In genomic region chr14:85087201-85087600, GRCh38 we compare ENCODE assay signal across 17 cellular contexts.
A peak's percentile ranks its signal among the peaks of the same experiment; 100 is the strongest.
DNase-seq lines count a peak whose midpoint lies in the region; ATAC-seq, FAIRE-seq and TF ChIP-seq lines count a peak whose summit lies in the region.
"Had no signal": no experiment of that assay in that cellular context is flagged by ENCODE, and none has a peak within 500 bp of the region (broad histone marks: within the 10 kb centered on the region; RNA-seq: fewer than 3 reads in every experiment).

No MANE protein-coding gene starts in this region.

- H3K9ac ChIP-seq in PC-3 (ENCODE audit: low read length) = no peak overlapping the region

- H2AFZ ChIP-seq in PC-3 (ENCODE audit: low read length) = no peak overlapping the region

- no peaks in the 10 kb centered on the region for H3K4me1 ChIP-seq in PC-3 (ENCODE audit: insufficient read depth, low read length)
- H3K4me1 ChIP-seq in left lung = no peaks in the 10 kb centered on the region
- H3K4me1 ChIP-seq in heart right ventricle = no peaks in the 10 kb centered on the region
- no peaks in the 10 kb centered on the region for H3K4me1 ChIP-seq in small intestine (ENCODE audit: control insufficient read depth in 2 of 2, insufficient read depth in 1 of 2, low read depth in 1 of 2, low read length in 1 of 2)
- H3K4me1 ChIP-seq: prostate gland, upper lobe of left lung had no signal

- H3K4me3 ChIP-seq in AG09309 (ENCODE audit: control insufficient read depth, low read depth, low read length) = no peak overlapping the region
- no peak overlapping the region for H3K4me3 ChIP-seq in PC-3 (ENCODE audit: low read length)
- H3K4me3 ChIP-seq in left lung = no peak overlapping the region
- no peak overlapping the region for H3K4me3 ChIP-seq in heart right ventricle
- no peak overlapping the region for H3K4me3 ChIP-seq in small intestine (ENCODE audit: low read depth in 1 of 2, low read length in 2 of 2)
- H3K4me3 ChIP-seq: prostate gland, upper lobe of left lung had no signal

- H3F3A ChIP-seq in PC-3 (ENCODE audit: low read length, unreplicated experiment) = no peaks in the 10 kb centered on the region

- H3K9me2 ChIP-seq in PC-3 (replicated peaks; ENCODE audit: low read length) = no peaks in the 10 kb centered on the region

- FAIRE-seq in small intestine (lab: Jason Lieb, UNC) = no peak

- ATAC-seq in PC-3 (no peak), left lung (peak; percentile 59), heart right ventricle (no peak), HG03520 (IDR thresholded peaks at IDR 0.05; ENCODE audit: unreplicated experiment) (no peak)

- no peaks in the 10 kb centered on the region for H3K27me3 ChIP-seq in PC-3 (ENCODE audit: low read length)
- H3K27me3 ChIP-seq in left lung = no peaks in the 10 kb centered on the region
- H3K27me3 ChIP-seq in heart right ventricle = no peaks in the 10 kb centered on the region
- no peaks in the 10 kb centered on the region for H3K27me3 ChIP-seq in small intestine (ENCODE audit: control insufficient read depth in 2 of 2, insufficient read depth in 2 of 2, low read length in 2 of 2)
- H3K27me3 ChIP-seq: upper lobe of left lung had no signal

- TF ChIP-seq CTCF in AG09309 (IDR thresholded peaks at IDR 0.05; ENCODE audit: control insufficient read depth, insufficient read depth, low read depth, low read length, missing control alignments) (no peak), PC-3 (conservative IDR thresholded peaks at IDR 0.05; ENCODE audit: low read depth, low read length) (no peak), left lung (IDR thresholded peaks at IDR 0.05) (no peak), heart right ventricle (IDR thresholded peaks at IDR 0.05) (no peak)

- H3K4me2 ChIP-seq in PC-3 (ENCODE audit: low read length) = no peak overlapping the region

- intact Hi-C loops in PC-3 (cut with micrococcal nuclease) = no loop called here
- intact Hi-C loops in left lung (cut with DNase I) = no loop called here
- intact Hi-C loops in heart right ventricle (cut with DNase I) = no loop called here

- no peaks in the 10 kb centered on the region for H3K79me2 ChIP-seq in PC-3 (ENCODE audit: low read length)

- 66 to 98% methylated on average over 2 of the region's 2 CpGs for WGBS in heart right ventricle, 2 donors
- 25 to 95% (median 53%) methylated on average over 2 of the region's 2 CpGs for whole genome bisulfite sequencing in small intestine, 3 donors

- H3K9me3 ChIP-seq in PC-3 (ENCODE audit: low read length) = 0 out of 2 replicates have a peak, but pooled peaks cover 9% of the 10 kb centered on the region
- no peaks in the 10 kb centered on the region for H3K9me3 ChIP-seq in left lung
- peaks cover 0 to 4% (median 0%) of the 10 kb centered on the region in 11 donors for H3K9me3 ChIP-seq in heart right ventricle
- H3K9me3 ChIP-seq in small intestine (ENCODE audit: control insufficient read depth, low read depth) = peaks cover 3% of the 10 kb centered on the region
- H3K9me3 ChIP-seq: prostate gland, upper lobe of left lung had no signal

- H4K20me1 ChIP-seq in PC-3 (ENCODE audit: low read length) = no peaks in the 10 kb centered on the region

- DNase-seq in AG09309 (ENCODE audit: low read depth) = peak; percentile 13
- DNase-seq in PC-3 = peak; percentile 41
- peak; percentile 31 for DNase-seq in dedifferentiated amniotic fluid mesenchymal stem cell (ENCODE audit: extremely low spot score)
- no peak for DNase-seq in left lung
- no peak for DNase-seq in heart right ventricle
- no peak for DNase-seq in small intestine
- DNase-seq in activated CD8-positive, alpha-beta memory T cell treated with anti-CD3 and anti-CD28 coated beads, Interleukin-2, amount 50 U/mL, for 48 hours = no peak
- DNase-seq: activated naive CD4-positive, alpha-beta T cell treated with anti-CD3 and anti-CD28 coated beads, Interleukin-2, amount 50 U/mL, for 16 hours; cerebellar nuclear complex; EL; NCI-H2081; NCI-H345; NCI-H774; T-helper 9 cell; upper lobe of left lung had no signal

- POLR2A ChIA-PET in PC-3 (lab: Charles Lee; ENCODE audit: unreplicated experiment) = no interaction called here

- BruUV-seq in PC-3 (replicated peaks; lab: Mats Ljungman, UMichigan) = no TSS peak

- CTCF ChIA-PET in PC-3 (lab: Charles Lee) = no interaction called here

- H3K27ac ChIP-seq in PC-3 (ENCODE audit: low read length) (peak overlapping the region; percentile 29), left lung (no peak overlapping the region), heart right ventricle (no peak overlapping the region), small intestine (ENCODE audit: low read depth in 1 of 2, low read length in 1 of 2) (no peak overlapping the region)
- H3K27ac ChIP-seq: prostate gland, upper lobe of left lung had no signal

- H3K36me3 ChIP-seq in PC-3 (ENCODE audit: low read depth, low read length) = no peaks in the 10 kb centered on the region
- no peaks in the 10 kb centered on the region for H3K36me3 ChIP-seq in left lung
- no peaks in the 10 kb centered on the region for H3K36me3 ChIP-seq in heart right ventricle
- H3K36me3 ChIP-seq in small intestine (ENCODE audit: control insufficient read depth in 2 of 2, insufficient read depth in 2 of 2, low read length in 2 of 2) = no peaks in the 10 kb centered on the region
- H3K36me3 ChIP-seq: prostate gland, upper lobe of left lung had no signal

Comparison
In these comparisons a context has a peak if more than half of its experiments do, and no peak if none do; other contexts are left out.
1. DNase-seq: peak in AG09309 (single experiment), PC-3 (single experiment) and dedifferentiated amniotic fluid mesenchymal stem cell (single experiment); none in left lung (0 of 2), heart right ventricle (0 of 2), small intestine (single experiment) and activated CD8-positive, alpha-beta memory T cell treated with anti-CD3 and anti-CD28 coated beads, Interleukin-2, amount 50 U/mL, for 48 hours (single experiment).